In genomic region chr1:52702886-52703787, GRCh38 we compare ENCODE assay signal across 1 cellular context.
TF ChIP-seq lines count a peak whose summit lies in the region.

No MANE protein-coding gene starts in this region.

TF ChIP-seq in HepG2, 621 proteins besides CTCF, POLR2A, EP300 and RAD21 (continued from another document and continues in another):
- TF ChIP-seq PATZ1 (CRISPR knock-in tag; IDR thresholded peaks at IDR 0.05) (peak; percentile 47; the same call in 1 of the 2 replicates), TOPORS (CRISPR knock-in tag; IDR thresholded peaks at IDR 0.05) (no peak; the same call in 1 of the 2 replicates), RFXAP (CRISPR knock-in tag; IDR thresholded peaks at IDR 0.05; ENCODE audit: borderline replicate concordance) (no peak), ZNF724P (CRISPR knock-in tag; IDR thresholded peaks at IDR 0.05; ENCODE audit: borderline replicate concordance) (no peak), PBX2 (CRISPR knock-in tag; IDR thresholded peaks at IDR 0.05) (0 out of 2 replicates have a peak, but pooled peaks have one; percentile 20), SMAD1 (CRISPR knock-in tag; IDR thresholded peaks at IDR 0.05; ENCODE audit: borderline replicate concordance, low read depth) (peak; percentile 74; the same call in 1 of the 2 replicates), CREB1 (IDR thresholded peaks at IDR 0.05) (peak; percentile 58), CREB1 (CRISPR knock-in tag; IDR thresholded peaks at IDR 0.05) (peak; percentile 90), ZNF839 (CRISPR knock-in tag; IDR thresholded peaks at IDR 0.05; ENCODE audit: borderline replicate concordance) (no peak), PITX1 (CRISPR knock-in tag; IDR thresholded peaks at IDR 0.05) (peak; percentile 75; the same call in 1 of the 2 replicates), THAP9 (CRISPR knock-in tag; IDR thresholded peaks at IDR 0.05; ENCODE audit: borderline replicate concordance) (peak; percentile 87), MYC (CRISPR knock-in tag; IDR thresholded peaks at IDR 0.05; ENCODE audit: borderline replicate concordance) (peak; percentile 96; the same call in 1 of the 2 replicates), ZNF512 (CRISPR knock-in tag; IDR thresholded peaks at IDR 0.05) (no peak), TOE1 (CRISPR knock-in tag; IDR thresholded peaks at IDR 0.05) (0 out of 2 replicates have a peak, but pooled peaks have one; percentile 78), GABPB1 (CRISPR knock-in tag; IDR thresholded peaks at IDR 0.05) (peak; percentile 76), ZNF101 (CRISPR knock-in tag; IDR thresholded peaks at IDR 0.05; ENCODE audit: borderline replicate concordance, low read depth) (no peak), E2F5 (CRISPR knock-in tag; conservative IDR thresholded peaks at IDR 0.05) (no peak), ZNF230 (CRISPR knock-in tag; IDR thresholded peaks at IDR 0.05) (peak; percentile 97), GMEB2 (CRISPR knock-in tag; IDR thresholded peaks at IDR 0.05; ENCODE audit: low read depth) (0 out of 2 replicates have a peak, but pooled peaks have one; percentile 39), SMYD3 (CRISPR knock-in tag; IDR thresholded peaks at IDR 0.05) (0 out of 2 replicates have a peak, but pooled peaks have one; percentile 72), ZNF263 (CRISPR knock-in tag; IDR thresholded peaks at IDR 0.05) (no peak; the same call in 1 of the 2 replicates), ZNF142 (CRISPR knock-in tag; IDR thresholded peaks at IDR 0.05) (peak; percentile 60; the same call in 1 of the 2 replicates), HINFP (CRISPR knock-in tag; IDR thresholded peaks at IDR 0.05; ENCODE audit: low read depth) (peak; percentile 70; the same call in 1 of the 2 replicates), TRIM22 (IDR thresholded peaks at IDR 0.05) (no peak), GTF2F1 (IDR thresholded peaks at IDR 0.05; ENCODE audit: low read length) (no peak), RBM22 (optimal IDR thresholded peaks at IDR 0.05; ENCODE audit: low read length) (no peak), BHLHE40 (IDR thresholded peaks at IDR 0.05; ENCODE audit: low read length) (peak; percentile 86), TERF1 (CRISPR knock-in tag; IDR thresholded peaks at IDR 0.05) (no peak), SP4 (CRISPR knock-in tag; IDR thresholded peaks at IDR 0.05) (peak; percentile 58), ZBTB37 (CRISPR knock-in tag; IDR thresholded peaks at IDR 0.05) (no peak)
